ENCODE assay signal across 1 cellular context in the genomic region with DNA sequence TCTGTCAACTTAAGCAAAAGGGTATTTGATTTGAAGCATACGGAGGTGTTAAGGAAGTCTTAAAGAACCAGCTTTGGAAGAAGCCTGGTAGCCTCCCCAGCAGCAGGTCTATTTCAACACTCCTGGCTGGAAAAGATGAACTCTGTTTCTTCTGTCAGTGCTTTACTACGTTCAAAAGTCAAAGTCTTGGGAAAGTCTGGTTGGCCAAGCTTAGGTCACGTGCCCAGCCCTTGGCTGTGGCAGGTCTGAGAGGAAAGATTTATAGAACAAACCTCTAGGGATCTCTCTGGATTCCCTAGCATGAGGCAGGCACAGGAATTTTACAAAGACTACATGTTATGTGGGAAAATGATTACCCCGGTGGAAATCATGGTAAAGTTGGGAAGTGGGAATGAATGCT.
A peak's percentile ranks its signal among the peaks of the same experiment; 100 is the strongest.
TF ChIP-seq lines count a peak whose summit lies in the region.

No MANE protein-coding gene starts in this region.

TF ChIP-seq in K562, 482 proteins besides CTCF, POLR2A, EP300 and RAD21 (continued from another document):
- TF ChIP-seq, protein P1, sequence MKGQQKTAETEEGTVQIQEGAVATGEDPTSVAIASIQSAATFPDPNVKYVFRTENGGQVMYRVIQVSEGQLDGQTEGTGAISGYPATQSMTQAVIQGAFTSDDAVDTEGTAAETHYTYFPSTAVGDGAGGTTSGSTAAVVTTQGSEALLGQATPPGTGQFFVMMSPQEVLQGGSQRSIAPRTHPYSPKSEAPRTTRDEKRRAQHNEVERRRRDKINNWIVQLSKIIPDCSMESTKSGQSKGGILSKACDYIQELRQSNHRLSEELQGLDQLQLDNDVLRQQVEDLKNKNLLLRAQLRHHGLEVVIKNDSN (CRISPR knock-in tag; IDR thresholded peaks at IDR 0.05), result 0 out of 2 replicates have a peak, but pooled peaks have one; percentile 25
- TF ChIP-seq KDM5B (IDR thresholded peaks at IDR 0.05; ENCODE audit: insufficient replicate concordance, low read depth, low read length) (no peak), ZNF316 (IDR thresholded peaks at IDR 0.05) (no peak), RAD51 (IDR thresholded peaks at IDR 0.05; ENCODE audit: borderline replicate concordance, low read depth) (0 out of 2 replicates have a peak, but pooled peaks have one; percentile 26), ZNF584 (CRISPR knock-in tag; IDR thresholded peaks at IDR 0.05; ENCODE audit: low read depth) (no peak), MEIS2 (IDR thresholded peaks at IDR 0.05; ENCODE audit: partially characterized antibody) (peak; percentile 20), ZNF282 (CRISPR knock-in tag; IDR thresholded peaks at IDR 0.05) (no peak), NFIC (IDR thresholded peaks at IDR 0.05) (no peak)
- TF ChIP-seq, protein P2, sequence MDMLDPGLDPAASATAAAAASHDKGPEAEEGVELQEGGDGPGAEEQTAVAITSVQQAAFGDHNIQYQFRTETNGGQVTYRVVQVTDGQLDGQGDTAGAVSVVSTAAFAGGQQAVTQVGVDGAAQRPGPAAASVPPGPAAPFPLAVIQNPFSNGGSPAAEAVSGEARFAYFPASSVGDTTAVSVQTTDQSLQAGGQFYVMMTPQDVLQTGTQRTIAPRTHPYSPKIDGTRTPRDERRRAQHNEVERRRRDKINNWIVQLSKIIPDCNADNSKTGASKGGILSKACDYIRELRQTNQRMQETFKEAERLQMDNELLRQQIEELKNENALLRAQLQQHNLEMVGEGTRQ (CRISPR knock-in tag; IDR thresholded peaks at IDR 0.05), result peak; percentile 67
